In the genomic region with DNA sequence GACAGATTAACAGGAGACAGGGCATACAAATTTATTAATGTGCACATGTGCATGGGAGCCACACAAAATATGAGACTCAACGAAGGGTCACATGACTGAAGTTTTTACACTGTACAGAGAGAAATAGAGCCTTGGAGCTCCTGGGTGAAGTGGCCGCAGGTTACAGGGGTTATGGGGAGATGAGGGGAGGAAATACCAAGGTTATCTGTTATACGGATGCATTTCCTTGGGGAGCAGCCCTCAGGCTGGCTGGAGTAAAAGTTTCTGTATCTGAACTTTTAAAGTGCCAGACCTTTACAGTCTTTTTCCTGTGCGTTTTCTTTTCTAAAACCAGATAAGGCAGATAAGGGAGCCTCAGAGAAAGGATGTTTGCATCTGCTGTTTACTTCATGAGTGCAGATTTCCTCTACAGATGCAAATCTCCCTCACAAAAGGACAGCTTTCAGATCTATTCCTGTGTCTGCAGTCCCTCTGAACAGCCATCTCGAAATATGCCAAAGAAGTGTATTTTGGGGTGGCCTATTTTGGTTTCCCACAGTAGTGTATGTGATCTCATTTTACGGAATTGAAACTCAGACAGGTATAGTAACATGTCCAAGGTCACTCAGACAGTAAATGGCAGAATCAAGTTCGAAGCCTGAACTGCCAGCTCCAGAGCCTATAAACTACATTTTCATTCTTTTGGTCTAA, we compare ENCODE assay signal across 12 cellular contexts.
DNase-seq lines count a peak whose midpoint lies in the region; ATAC-seq, FAIRE-seq and TF ChIP-seq lines count a peak whose summit lies in the region.
"Had no signal": no experiment of that assay in that cellular context is flagged by ENCODE, and none has a peak within 500 bp of the region (broad histone marks: within the 10 kb centered on the region; RNA-seq: fewer than 3 reads in every experiment).

No MANE protein-coding gene starts in this region.

- H3K27me3 ChIP-seq in GM12878 (replicated peaks in 1 of 2; ENCODE audit: control insufficient read depth in 2 of 2, insufficient read depth in 2 of 2, low read length in 1 of 2): no peaks in the 10 kb centered on the region
- H3K27me3 ChIP-seq: neural progenitor cell, vagina had no signal

- no peaks in the 10 kb centered on the region for H3K79me2 ChIP-seq in GM12878 (ENCODE audit: control insufficient read depth, insufficient read depth, low read length)

- H2AFZ ChIP-seq in GM12878 (ENCODE audit: control insufficient read depth, low read depth, low read length): peak overlapping the region; percentile 3
- H2AFZ ChIP-seq: neural progenitor cell had no signal

- no peaks in the 10 kb centered on the region for H3K36me3 ChIP-seq in GM12878 (ENCODE audit: control insufficient read depth in 2 of 2, insufficient read depth in 2 of 2, low read length in 1 of 2)
- H3K36me3 ChIP-seq: neural progenitor cell, vagina had no signal

- H3K4me3 ChIP-seq in GM12878: no peak overlapping the region; the same call in 1 of the 2 replicates
- H3K4me3 ChIP-seq: neural progenitor cell, vagina had no signal

- peak overlapping the region; percentile 54 for H3K27ac ChIP-seq in GM12878 (ENCODE audit: control insufficient read depth, insufficient read depth)
- H3K27ac ChIP-seq: neural progenitor cell, vagina had no signal

- ATAC-seq in GM21390 (IDR thresholded peaks at IDR 0.05; ENCODE audit: unreplicated experiment): peak; percentile 90
- peak; percentile 84 for ATAC-seq in HG03095 (IDR thresholded peaks at IDR 0.05; ENCODE audit: unreplicated experiment)
- ATAC-seq in GM12878: peak; percentile 91

- DNase-seq in GM13976 (ENCODE audit: low spot score) (peak; percentile 31), GM12878 (ENCODE audit: low read depth, low spot score) (peak; percentile 93), NCI-H1048 (lab: John Stamatoyannopoulos, UW) (no peak), NCI-H2107 (lab: John Stamatoyannopoulos, UW) (no peak), NCI-H1417 treated with DMSO at 0.1 percent for 48 hours (lab: John Stamatoyannopoulos, UW) (no peak), anterior cingulate cortex (lab: John Stamatoyannopoulos, UW) (no peak)
- DNase-seq: activated CD8-positive, alpha-beta memory T cell treated with anti-CD3 and anti-CD28 coated beads, Interleukin-2, amount 50 U/mL, for 48 hours; NCI-H2081 treated with DMSO at 0.1 percent for 48 hours had no signal

- POLR2A ChIA-PET in GM12878 (lab: Charles Lee): no interaction called here

- FAIRE-seq in GM12878 (lab: Jason Lieb, UNC): no peak

- no peaks in the 10 kb centered on the region for H4K20me1 ChIP-seq in GM12878 (ENCODE audit: control insufficient read depth, insufficient read depth)

- CTCF ChIA-PET in GM12878 (lab: Yijun Ruan, JAX): interaction anchor here (0.6 to 1.2 kb wide), 9 partner anchors 10 to 515 kb away, joined by 3 to 5 read pairs (median 3); no protein-coding TSS in a partner anchor

- TF ChIP-seq RAD21 in GM12878 (IDR thresholded peaks at IDR 0.05; ENCODE audit: insufficient read depth, low read depth, low read length): peak; percentile 3; the same call in 1 of the 2 replicates

- SMC1A ChIA-PET in GM12878 (lab: Charles Lee; ENCODE audit: uncharacterized antibody, unreplicated experiment): interaction anchor here (0.8 to 1.0 kb wide), 3 partner anchors 139 to 1167 kb away, joined by 3 read pairs; partner anchors contain the start of gene FBXL17

- BruUV-seq in GM12878 (replicated peaks; lab: Mats Ljungman, UMichigan): no TSS peak

- H3K4me2 ChIP-seq in GM12878 (ENCODE audit: control insufficient read depth, insufficient read depth): peak overlapping the region; percentile 61
- H3K4me2 ChIP-seq: neural progenitor cell had no signal

- WGBS in GM12878 (ENCODE audit: insufficient coverage, insufficient replicate concordance, low lambda C conversion rate, missing lambda C conversion rate): under 1% methylated on average over 7 of the region's 7 CpGs

- no peak for TF ChIP-seq CTCF in GM13976 (IDR thresholded peaks at IDR 0.05; ENCODE audit: borderline replicate concordance, control extremely low read depth, extremely low read depth, insufficient read depth, missing control alignments)
- no peak for TF ChIP-seq CTCF in GM12878 (IDR thresholded peaks at IDR 0.05 in 2 of 3, conservative IDR thresholded peaks at IDR 0.05 in 1 of 3; ENCODE audit: control insufficient read depth in 2 of 3, extremely low read depth in 1 of 3, insufficient read depth in 1 of 3, low read depth in 3 of 3, low read length in 3 of 3)

- RAD21 ChIA-PET in GM12878 (lab: Charles Lee; ENCODE audit: unreplicated experiment): interaction anchor here (0.8 kb wide), 1 partner anchor 890 kb away, joined by 3 read pairs; no protein-coding TSS in a partner anchor

- H3K4me1 ChIP-seq in GM12878 (ENCODE audit: control insufficient read depth, insufficient read depth, low read length): peaks cover 14% of the 10 kb centered on the region
- H3K4me1 ChIP-seq: neural progenitor cell, vagina had no signal

- peak; percentile 79 to 93; a peak in 3 of 4 replicates for TF ChIP-seq EP300 in GM12878 (IDR thresholded peaks at IDR 0.05; ENCODE audit: borderline replicate concordance in 1 of 2, control insufficient read depth in 1 of 2, low read depth in 2 of 2, low read length in 2 of 2)

- TF ChIP-seq POLR2A in GM12878 (IDR thresholded peaks at IDR 0.05; ENCODE audit: low read depth, low read length): no peak

- no peak overlapping the region for H3K9ac ChIP-seq in GM12878 (ENCODE audit: control insufficient read depth, insufficient read depth, low read length)
- H3K9ac ChIP-seq: neural progenitor cell had no signal

- intact Hi-C loops in GM12878 (cut with micrococcal nuclease; ENCODE audit: unreplicated experiment): loop anchor here (1.0 to 5.0 kb wide), 6 partner anchors 139 to 650 kb away; partner anchors contain the start of gene FBXL17

- no peaks in the 10 kb centered on the region; the same call in 2 of the 3 replicates for H3K9me3 ChIP-seq in GM12878 (replicated peaks; ENCODE audit: control insufficient read depth, insufficient read depth, low read length)
- H3K9me3 ChIP-seq: vagina had no signal

- in situ Hi-C loops in GM13976 (cut with MboI; ENCODE audit: low sequenced_read_pairs, unreplicated experiment): loop anchor here (10.0 kb wide), 1 partner anchor 954 kb away; no protein-coding TSS in a partner anchor
- in situ Hi-C loops in GM12878 (cut with MboI): no loop called here

TF ChIP-seq in GM12878, 131 proteins besides CTCF, POLR2A, EP300 and RAD21 (continues in another document):
- peak; percentile 92 for TF ChIP-seq CREM (IDR thresholded peaks at IDR 0.05; ENCODE audit: low read depth)
- 0 out of 2 replicates have a peak, but pooled peaks have one; percentile 36 for TF ChIP-seq DPF2 (IDR thresholded peaks at IDR 0.05)
- no peak for TF ChIP-seq FOS (IDR thresholded peaks at IDR 0.05; ENCODE audit: borderline replicate concordance, extremely low read depth, insufficient read length)
- peak; percentile 43; the same call in 1 of the 2 replicates for TF ChIP-seq CHD2 (IDR thresholded peaks at IDR 0.05; ENCODE audit: borderline replicate concordance, low read depth, low read length)
- no peak for TF ChIP-seq HCFC1 (IDR thresholded peaks at IDR 0.05; ENCODE audit: low read length)
- peak; percentile 28; the same call in 1 of the 2 replicates for TF ChIP-seq NR2F1 (conservative IDR thresholded peaks at IDR 0.05)
- TF ChIP-seq SPI1 (IDR thresholded peaks at IDR 0.05; ENCODE audit: borderline replicate concordance, insufficient read depth, low read depth, low read length): peak; percentile 95
- TF ChIP-seq RUNX3 (IDR thresholded peaks at IDR 0.05; ENCODE audit: low read length): peak; percentile 92
- TF ChIP-seq CBFB (IDR thresholded peaks at IDR 0.05; ENCODE audit: low read depth): peak; percentile 43; the same call in 1 of the 2 replicates
- peak; percentile 40; the same call in 1 of the 2 replicates for TF ChIP-seq MTA2 (IDR thresholded peaks at IDR 0.05; ENCODE audit: low read depth)
- TF ChIP-seq NRF1 (conservative IDR thresholded peaks at IDR 0.05; ENCODE audit: low read depth, low read length): no peak
- TF ChIP-seq NBN (IDR thresholded peaks at IDR 0.05): no peak
- no peak for TF ChIP-seq NKRF (conservative IDR thresholded peaks at IDR 0.05)
- TF ChIP-seq SUPT20H (IDR thresholded peaks at IDR 0.05; ENCODE audit: borderline replicate concordance, control insufficient read depth, low read depth, low read length): no peak
- peak; percentile 75 for TF ChIP-seq BCL3 (IDR thresholded peaks at IDR 0.05; ENCODE audit: borderline replicate concordance, insufficient read depth, low read depth, low read length, poor library complexity, severe bottlenecking)
- peak; percentile 84 to 85 for TF ChIP-seq IKZF2 (IDR thresholded peaks at IDR 0.05)
- peak; percentile 57 for TF ChIP-seq IKZF1 (conservative IDR thresholded peaks at IDR 0.05)

Comparison
In these comparisons a context has a peak if more than half of its experiments do, and no peak if none do; other contexts are left out.
1. DNase-seq: peak in GM13976 (single experiment) and GM12878 (single experiment); none in NCI-H1048 (single experiment), NCI-H2107 (single experiment), NCI-H1417 treated with DMSO at 0.1 percent for 48 hours (single experiment) and anterior cingulate cortex (0 of 58).
2. Peak in every context shown above with its lines, with median percentiles within 50 percentile points of each other: ATAC-seq.